16 cellular contexts compared by ENCODE assay signal in the genomic region with DNA sequence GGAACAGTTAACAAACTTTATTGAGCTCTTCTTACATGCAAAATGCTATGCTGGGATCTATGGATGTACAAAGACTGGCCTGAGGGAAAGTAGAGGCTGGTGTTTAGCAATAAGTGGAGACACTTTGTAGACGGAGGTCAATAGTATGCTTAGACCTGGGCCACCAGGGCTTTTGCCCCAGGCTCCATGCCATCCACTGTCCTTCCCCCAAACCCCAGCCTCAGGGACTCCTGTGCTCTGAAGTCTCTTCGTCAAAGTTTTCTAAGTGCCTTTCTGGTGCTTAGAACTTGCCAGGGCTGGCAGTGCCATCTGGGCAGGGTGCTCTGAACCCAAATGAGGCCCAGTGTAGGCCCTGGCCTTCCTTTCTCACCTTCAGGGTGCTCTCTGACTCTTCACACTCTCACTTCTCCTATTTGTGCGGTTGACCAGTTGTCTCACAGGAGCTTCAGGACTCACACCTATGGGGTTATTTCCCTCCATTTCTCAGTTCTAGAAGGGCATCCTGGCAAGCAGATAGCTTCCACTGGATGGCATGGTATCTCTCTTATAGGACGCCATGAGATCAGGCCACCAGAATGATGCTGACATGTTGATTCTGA. TPM values are rescaled to one million over a fixed set of nuclear protein-coding genes. Genes with fewer than 3 reads are reported as not detected.
A peak's percentile ranks its signal among the peaks of the same experiment; 100 is the strongest.
DNase-seq lines count a peak whose midpoint lies in the region; ATAC-seq and TF ChIP-seq lines count a peak whose summit lies in the region.
"Had no signal": no experiment of that assay in that cellular context is flagged by ENCODE, and none has a peak within 500 bp of the region (broad histone marks: within the 10 kb centered on the region; RNA-seq: fewer than 3 reads in every experiment).

No MANE protein-coding gene starts in this region.

- H3K27me3 Mint-ChIP-seq in stimulated activated naive B cell treated with anti-CD40 and anti-IgM and Interleukin-4, amounts not matched to agents 10 μg/mL and 1 μg/mL and 100 μg/mL, for 72 hours: peaks cover 4 to 7% of the 10 kb centered on the region in 2 donors
- H3K27me3 Mint-ChIP-seq in HFFc6 (ENCODE audit: insufficient read depth): no peaks in the 10 kb centered on the region; the same call in 1 of the 2 replicates

- no peak overlapping the region for H3K27ac Mint-ChIP-seq in stimulated activated naive B cell treated with anti-CD40 and anti-IgM and Interleukin-4, amounts not matched to agents 10 μg/mL and 1 μg/mL and 100 μg/mL, for 72 hours
- no peak overlapping the region for H3K27ac Mint-ChIP-seq in HFFc6
- H3K27ac Mint-ChIP-seq: activated T-cell treated with anti-CD3 and anti-CD28 coated beads, Interleukin-2, amount 50 U/mL, for 72 hours; naive thymus-derived CD4-positive, alpha-beta T cell had no signal

- peaks cover 3 to 5% of the 10 kb centered on the region in 2 donors for H3K9me3 Mint-ChIP-seq in stimulated activated naive B cell treated with anti-CD40 and anti-IgM and Interleukin-4, amounts not matched to agents 10 μg/mL and 1 μg/mL and 100 μg/mL, for 72 hours
- peaks cover 10% of the 10 kb centered on the region for H3K9me3 Mint-ChIP-seq in HFFc6

- ATAC-seq in GM18909 (IDR thresholded peaks at IDR 0.05; ENCODE audit: poor library complexity, unreplicated experiment) (peak; percentile 91), GM21786 (IDR thresholded peaks at IDR 0.05; ENCODE audit: unreplicated experiment) (peak; percentile 89), HG03342 (IDR thresholded peaks at IDR 0.05; ENCODE audit: unreplicated experiment) (peak; percentile 74)
- peak; percentile 64 to 75 for ATAC-seq in stimulated activated naive B cell treated with anti-CD40 and anti-IgM and Interleukin-4, amounts not matched to agents 10 μg/mL and 1 μg/mL and 100 μg/mL, for 72 hours (replicated peaks)
- ATAC-seq: activated T-cell treated with anti-CD3 and anti-CD28 coated beads, Interleukin-2, amount 50 U/mL, for 72 hours; HepG2; naive thymus-derived CD4-positive, alpha-beta T cell; psoas muscle had no signal

- no peaks in the 10 kb centered on the region for H3K4me1 Mint-ChIP-seq in stimulated activated naive B cell treated with anti-CD40 and anti-IgM and Interleukin-4, amounts not matched to agents 10 μg/mL and 1 μg/mL and 100 μg/mL, for 72 hours
- no peaks in the 10 kb centered on the region for H3K4me1 Mint-ChIP-seq in HFFc6 (ENCODE audit: low read depth)
- H3K4me1 Mint-ChIP-seq: naive thymus-derived CD4-positive, alpha-beta T cell had no signal

- DNase-seq in stimulated activated naive B cell treated with anti-CD40 and anti-IgM and Interleukin-4, amounts not matched to agents 10 μg/mL and 1 μg/mL and 100 μg/mL, for 72 hours: no peak
- DNase-seq in T-helper 2 cell (no peak), HFFc6 (no peak)
- no peak for DNase-seq in activated CD4-positive, CD25-positive, alpha-beta regulatory T cell treated with anti-CD3 and anti-CD28 coated beads, Interleukin-2, amount 50 U/mL, for 72 hours
- DNase-seq: activated T-cell treated with anti-CD3 and anti-CD28 coated beads, Interleukin-2, amount 50 U/mL, for 72 hours; DMS79 treated with DMSO at 0.1 percent for 48 hours; effector CD8-positive, alpha-beta T cell; naive thymus-derived CD4-positive, alpha-beta T cell; NCI-H2107; NCI-H748 treated with DMSO at 0.1 percent for 48 hours; psoas muscle; testis had no signal

- TF ChIP-seq CTCF in HFFc6 (IDR thresholded peaks at IDR 0.05): no peak

- no peak overlapping the region for H3K4me3 Mint-ChIP-seq in stimulated activated naive B cell treated with anti-CD40 and anti-IgM and Interleukin-4, amounts not matched to agents 10 μg/mL and 1 μg/mL and 100 μg/mL, for 72 hours
- no peak overlapping the region for H3K4me3 Mint-ChIP-seq in HFFc6
- H3K4me3 Mint-ChIP-seq: activated T-cell treated with anti-CD3 and anti-CD28 coated beads, Interleukin-2, amount 50 U/mL, for 72 hours; naive thymus-derived CD4-positive, alpha-beta T cell had no signal

- H3K36me3 Mint-ChIP-seq in stimulated activated naive B cell treated with anti-CD40 and anti-IgM and Interleukin-4, amounts not matched to agents 10 μg/mL and 1 μg/mL and 100 μg/mL, for 72 hours: no peaks in the 10 kb centered on the region
- H3K36me3 Mint-ChIP-seq in HFFc6 (ENCODE audit: low read depth): no peaks in the 10 kb centered on the region; the same call in 1 of the 2 replicates
- H3K36me3 Mint-ChIP-seq: naive thymus-derived CD4-positive, alpha-beta T cell had no signal

RNA-seq across cellular contexts. Expression of a gene that starts 21.8 kb away (rescaled TPM):
- total RNA-seq in HFFc6 (2021; fragmentation: NEBNext Ultra II Directional; extraction: Animal tissue kit (Norgen Biotek cat#: 25700)): not detected
- total RNA-seq: activated T-cell treated with anti-CD3 and anti-CD28 coated beads, Interleukin-2, amount 50 U/mL, for 72 hours; HepG2; naive thymus-derived CD4-positive, alpha-beta T cell had no signal
